In the genomic region with DNA sequence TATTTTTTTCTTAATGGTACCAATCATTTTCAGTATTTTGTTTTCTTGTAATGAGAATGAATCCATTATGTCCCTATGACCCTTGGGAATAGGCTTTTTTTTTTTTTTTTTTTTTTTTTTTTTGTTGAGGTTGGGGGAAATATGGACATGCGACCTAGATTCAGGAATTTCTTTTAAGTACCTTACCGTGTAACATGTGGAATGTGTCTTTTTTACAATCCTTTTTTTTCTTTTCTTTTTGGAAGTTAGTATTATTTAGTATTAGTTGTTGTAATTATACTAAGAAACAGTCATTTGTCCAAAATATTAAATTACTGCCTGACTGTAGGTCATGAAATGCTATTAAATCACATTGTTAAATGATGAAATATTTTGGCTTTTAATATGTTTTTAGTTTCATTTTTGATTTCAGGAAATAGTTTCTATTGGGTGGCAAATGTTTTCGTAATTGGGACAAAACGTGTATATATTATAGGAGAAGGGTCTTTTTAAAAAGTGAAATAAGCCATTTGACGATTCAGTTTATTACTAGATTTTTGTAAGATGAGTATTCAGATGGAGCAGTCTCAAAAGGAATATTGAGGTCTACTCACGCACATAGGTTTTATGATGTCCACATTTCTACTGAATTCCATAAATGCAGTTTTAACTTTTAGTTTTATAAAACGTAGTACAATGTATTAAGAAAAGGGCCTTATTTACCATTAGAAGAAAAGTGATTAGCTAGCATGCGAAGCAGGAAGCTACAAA, we compare ENCODE assay signal across 8 cellular contexts. TPM values are rescaled to one million over a fixed set of nuclear protein-coding genes. Genes with fewer than 3 reads are reported as not detected.
DNase-seq lines count a peak whose midpoint lies in the region; ATAC-seq and TF ChIP-seq lines count a peak whose summit lies in the region.

No MANE protein-coding gene starts in this region.

- peak overlapping the region; percentile 92 for H3K4me3 Mint-ChIP-seq in CD4-positive, alpha-beta T cell
- H3K4me3 Mint-ChIP-seq in nephron, result peak overlapping the region; percentile 82 to 91 (median 91)

- POLR2A ChIA-PET in CD4-positive, alpha-beta T cell (lab: Charles Lee), result interaction anchor here (1.3 to 2.1 kb wide), 2 partner anchors 96 to 239 kb away, joined by 4 to 8 read pairs; no protein-coding TSS in a partner anchor

- no peaks in the 10 kb centered on the region for H3K27me3 Mint-ChIP-seq in CD4-positive, alpha-beta T cell
- H3K27me3 Mint-ChIP-seq in nephron (ENCODE audit: low read depth), result no peaks in the 10 kb centered on the region

- peak overlapping the region; percentile 55 for H3K27ac ChIP-seq in CD4-positive, alpha-beta T cell (ENCODE audit: low read depth, low read length)

- H3K36me3 Mint-ChIP-seq in CD4-positive, alpha-beta T cell (ENCODE audit: low read depth), result peaks cover 41% of the 10 kb centered on the region
- H3K36me3 Mint-ChIP-seq in nephron (ENCODE audit: low read depth), result peaks cover 9% of the 10 kb centered on the region

- H3K4me3 ChIP-seq in Loucy (ENCODE audit: low read length, poor library complexity, severe bottlenecking), result peak overlapping the region; percentile 81

- H4K20me1 ChIP-seq in Loucy (ENCODE audit: insufficient read depth, low read length, poor library complexity, severe bottlenecking), result peaks cover 72% of the 10 kb centered on the region

- H3K36me3 ChIP-seq in Loucy (ENCODE audit: insufficient read depth, low read length), result peaks cover 3% of the 10 kb centered on the region

- no peak for DNase-seq in CD4-positive, alpha-beta T cell
- DNase-seq in central memory CD4-positive, alpha-beta T cell, result peak; percentile 12
- DNase-seq in GM19238 (ENCODE audit: insufficient read length, low spot score), result no peak
- DNase-seq in NCI-H2227 treated with DMSO at 0.1 percent for 48 hours (lab: John Stamatoyannopoulos, UW), result no peak
- no peak for DNase-seq in HK-2 (ENCODE audit: unreplicated experiment)
- no peak for DNase-seq in NCI-H345 (lab: John Stamatoyannopoulos, UW)

- H3K27me3 ChIP-seq in CD4-positive, alpha-beta T cell (ENCODE audit: control insufficient read depth, insufficient read depth, low read length), result no peaks in the 10 kb centered on the region
- H3K27me3 ChIP-seq in Loucy (ENCODE audit: insufficient read depth, low read length, poor library complexity, severe bottlenecking), result no peaks in the 10 kb centered on the region

- H2AFZ ChIP-seq in Loucy (ENCODE audit: low read length), result no peak overlapping the region

- ATAC-seq in CD4-positive, alpha-beta T cell (ENCODE audit: poor library complexity), result no peak

- peaks cover 52% of the 10 kb centered on the region for H3K4me1 ChIP-seq in Loucy (ENCODE audit: insufficient read depth, low read length, poor library complexity, severe bottlenecking)

- CTCF ChIA-PET in CD4-positive, alpha-beta T cell (lab: Charles Lee), result no interaction called here

- H3K4me2 ChIP-seq in Loucy (ENCODE audit: low read depth, low read length, poor library complexity, severe bottlenecking), result peak overlapping the region; percentile 79

- H3K79me2 ChIP-seq in Loucy (ENCODE audit: insufficient read depth, low read length), result peaks cover 92% of the 10 kb centered on the region

- peaks cover 64% of the 10 kb centered on the region for H3K4me1 Mint-ChIP-seq in CD4-positive, alpha-beta T cell (ENCODE audit: low read depth)
- H3K4me1 Mint-ChIP-seq in nephron, result peaks cover 54% of the 10 kb centered on the region

- no peak for TF ChIP-seq CTCF in CD4-positive, alpha-beta T cell (IDR thresholded peaks at IDR 0.05)
- TF ChIP-seq CTCF in Loucy (conservative IDR thresholded peaks at IDR 0.05; ENCODE audit: low read length) (no peak), nephron (IDR thresholded peaks at IDR 0.05; ENCODE audit: unreplicated experiment in 3 of 3) (no peak)

- no peaks in the 10 kb centered on the region for H3K9me3 ChIP-seq in CD4-positive, alpha-beta T cell (ENCODE audit: control insufficient read depth, low read length)
- H3K9me3 ChIP-seq in Loucy (ENCODE audit: insufficient read depth, low read depth, low read length), result no peaks in the 10 kb centered on the region

- H3K27ac Mint-ChIP-seq in CD4-positive, alpha-beta T cell, result peak overlapping the region; percentile 91
- peak overlapping the region in 2 of 3 experiments; percentile 11 to 90 for H3K27ac Mint-ChIP-seq in nephron

- intact Hi-C loops in CD4-positive, alpha-beta T cell (cut with DNase I, micrococcal nuclease), result loop anchor here in 1 of 2 experiments (2.0 to 5.0 kb wide), 3 partner anchors 35 to 239 kb away; no protein-coding TSS in a partner anchor

- no peaks in the 10 kb centered on the region for H3K9me3 Mint-ChIP-seq in CD4-positive, alpha-beta T cell
- H3K9me3 Mint-ChIP-seq in nephron, result no peaks in the 10 kb centered on the region

- peak overlapping the region; percentile 71 for H3K9ac ChIP-seq in Loucy (ENCODE audit: low read depth, low read length, poor library complexity, severe bottlenecking)

- H3K9me2 ChIP-seq in Loucy (replicated peaks; ENCODE audit: low read depth, low read length), result no peaks in the 10 kb centered on the region

- no peaks in the 10 kb centered on the region for H3F3A ChIP-seq in Loucy (ENCODE audit: low read depth)

RNA-seq across cellular contexts. Expression of gene ARID1B, which starts 4.9 kb away (rescaled TPM):
- total RNA-seq in CD4-positive, alpha-beta T cell, result 100 to 1,000 TPM; 120 to 125 TPM
